ENCODE assay signal across 16 cellular contexts in the genomic region with DNA sequence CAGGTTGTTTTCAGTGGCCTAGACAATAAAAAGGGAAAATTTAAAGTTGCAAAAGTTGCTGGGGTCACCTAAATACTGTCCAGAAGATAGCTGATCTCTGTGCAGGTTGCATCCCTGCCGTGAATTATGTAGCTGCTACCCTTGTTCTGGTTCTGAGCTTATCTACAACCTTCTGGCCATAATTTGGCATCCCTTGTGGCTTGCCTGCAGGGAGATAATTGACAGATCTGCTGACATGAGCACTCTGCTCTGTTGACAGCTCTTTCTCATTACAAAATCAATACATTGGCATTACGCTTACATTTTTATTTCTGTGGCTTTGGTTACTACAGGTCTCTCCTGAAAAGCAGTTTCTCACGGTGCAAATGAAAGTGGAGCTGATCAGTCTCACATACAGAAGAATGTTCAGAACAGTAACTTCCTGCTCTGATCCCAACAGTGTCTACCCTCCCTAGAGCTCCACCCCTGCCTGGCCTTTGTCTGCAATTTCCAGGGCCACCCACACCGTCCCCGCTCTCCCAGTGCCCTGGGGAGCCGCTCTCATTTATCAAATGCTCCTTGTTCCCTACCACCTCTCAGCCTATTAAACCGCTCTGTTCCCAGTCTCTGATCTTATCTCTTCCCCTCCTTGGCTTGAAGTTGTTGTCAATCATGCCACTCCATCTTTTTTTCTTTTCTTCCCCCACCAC. TPM values are rescaled to one million over a fixed set of nuclear protein-coding genes. Genes with fewer than 3 reads are reported as not detected.
DNase-seq lines count a peak whose midpoint lies in the region; ATAC-seq and TF ChIP-seq lines count a peak whose summit lies in the region.
"Had no signal": no experiment of that assay in that cellular context is flagged by ENCODE, and none has a peak within 500 bp of the region (broad histone marks: within the 10 kb centered on the region; RNA-seq: fewer than 3 reads in every experiment).

No MANE protein-coding gene starts in this region.

- H3K14ac ChIP-seq in neuronal stem cell (ENCODE audit: low read length): no peak overlapping the region

- ATAC-seq in stimulated activated naive B cell treated with anti-CD40 and anti-IgM and Interleukin-4, amounts not matched to agents 10 μg/mL and 1 μg/mL and 100 μg/mL, for 72 hours (replicated peaks): no peak
- ATAC-seq in GM19395 (IDR thresholded peaks at IDR 0.05; ENCODE audit: unreplicated experiment) (no peak), HG03378 (IDR thresholded peaks at IDR 0.05; ENCODE audit: unreplicated experiment) (no peak)
- no peak for ATAC-seq in stimulated activated memory B cell treated with anti-CD40 and anti-IgM and Interleukin-4, amounts not matched to agents 10 μg/mL and 1 μg/mL and 100 μg/mL, for 72 hours
- ATAC-seq: effector memory CD8-positive, alpha-beta T cell; left lobe of liver had no signal

- H3K27ac Mint-ChIP-seq in stimulated activated naive B cell treated with anti-CD40 and anti-IgM and Interleukin-4, amounts not matched to agents 10 μg/mL and 1 μg/mL and 100 μg/mL, for 72 hours: no peak overlapping the region
- H3K27ac Mint-ChIP-seq in stimulated activated memory B cell treated with anti-CD40 and anti-IgM and Interleukin-4, amounts not matched to agents 10 μg/mL and 1 μg/mL and 100 μg/mL, for 72 hours: no peak overlapping the region
- H3K27ac Mint-ChIP-seq: activated naive CD8-positive, alpha-beta T cell; effector memory CD8-positive, alpha-beta T cell had no signal

- no peak overlapping the region for H2BK5ac ChIP-seq in neuronal stem cell (ENCODE audit: low read length)

- H3K36me3 ChIP-seq in cardiac muscle cell (no peaks in the 10 kb centered on the region), neuronal stem cell (replicated peaks in 1 of 2; ENCODE audit: control insufficient read depth in 2 of 2, insufficient read depth in 2 of 2, low read length in 2 of 2) (no peaks in the 10 kb centered on the region)
- H3K36me3 ChIP-seq: BLaER1, ovary, Peyer's patch had no signal

- DNase-seq in EH (ENCODE audit: low read depth) (peak; percentile 10), RPMI7951 (ENCODE audit: low read depth) (peak; percentile 83), cardiac muscle cell (ENCODE audit: low read depth in 1 of 2, low spot score in 1 of 2) (peak; percentile 35), neuronal stem cell (ENCODE audit: low spot score) (no peak)
- DNase-seq in stimulated activated naive B cell treated with anti-CD40 and anti-IgM and Interleukin-4, amounts not matched to agents 10 μg/mL and 1 μg/mL and 100 μg/mL, for 72 hours: no peak
- DNase-seq: effector memory CD8-positive, alpha-beta T cell; GF-D8; ovary; Peyer's patch had no signal

- H2BK12ac ChIP-seq in neuronal stem cell (ENCODE audit: low read length): no peak overlapping the region

- peaks cover 29 to 39% of the 10 kb centered on the region in 2 donors for H3K27me3 Mint-ChIP-seq in stimulated activated naive B cell treated with anti-CD40 and anti-IgM and Interleukin-4, amounts not matched to agents 10 μg/mL and 1 μg/mL and 100 μg/mL, for 72 hours
- peaks cover 10% of the 10 kb centered on the region for H3K27me3 Mint-ChIP-seq in stimulated activated memory B cell treated with anti-CD40 and anti-IgM and Interleukin-4, amounts not matched to agents 10 μg/mL and 1 μg/mL and 100 μg/mL, for 72 hours

- H2AK5ac ChIP-seq in neuronal stem cell (ENCODE audit: low read depth, low read length): no peak overlapping the region

- TF ChIP-seq CTCF in cardiac muscle cell (IDR thresholded peaks at IDR 0.05; ENCODE audit: low read depth, low read length): no peak

- no peak overlapping the region for H3K18ac ChIP-seq in neuronal stem cell (ENCODE audit: low read length)

- H2BK15ac ChIP-seq in neuronal stem cell (ENCODE audit: low read length): no peak overlapping the region

- H3K4me2 ChIP-seq in neuronal stem cell (ENCODE audit: insufficient read depth, low read length, poor library complexity, severe bottlenecking): no peak overlapping the region
- H3K4me2 ChIP-seq: BLaER1, KMS-11 had no signal

- H4K91ac ChIP-seq in neuronal stem cell (ENCODE audit: low read depth, low read length, poor library complexity): no peak overlapping the region

- H3K27me3 ChIP-seq in cardiac muscle cell: peaks cover 59% of the 10 kb centered on the region
- H3K27me3 ChIP-seq in neuronal stem cell (ENCODE audit: control insufficient read depth in 3 of 3, insufficient read depth in 3 of 3, low read depth in 1 of 3, low read length in 3 of 3): peaks cover 0 to 28% (median 0%) of the 10 kb centered on the region in 3 experiments
- H3K27me3 ChIP-seq: BLaER1, ovary, Peyer's patch had no signal

- H2BK120ac ChIP-seq in neuronal stem cell (ENCODE audit: low read depth, low read length): no peak overlapping the region

- H3K4ac ChIP-seq in neuronal stem cell (ENCODE audit: low read length): no peak overlapping the region

- H3K23ac ChIP-seq in neuronal stem cell (ENCODE audit: low read depth, low read length, poor library complexity): no peak overlapping the region

- H2AFZ ChIP-seq in neuronal stem cell (ENCODE audit: low read length): peak overlapping the region; percentile 62

- no peak overlapping the region for H3K4me3 Mint-ChIP-seq in stimulated activated naive B cell treated with anti-CD40 and anti-IgM and Interleukin-4, amounts not matched to agents 10 μg/mL and 1 μg/mL and 100 μg/mL, for 72 hours
- H3K4me3 Mint-ChIP-seq in stimulated activated memory B cell treated with anti-CD40 and anti-IgM and Interleukin-4, amounts not matched to agents 10 μg/mL and 1 μg/mL and 100 μg/mL, for 72 hours: no peak overlapping the region
- H3K4me3 Mint-ChIP-seq: activated naive CD8-positive, alpha-beta T cell; effector memory CD8-positive, alpha-beta T cell had no signal

- H3K27ac ChIP-seq in cardiac muscle cell (no peak overlapping the region), neuronal stem cell (replicated peaks; ENCODE audit: low read length) (no peak overlapping the region)
- H3K27ac ChIP-seq: BLaER1, KMS-11, ovary, Peyer's patch had no signal

- H3K4me1 ChIP-seq in cardiac muscle cell (ENCODE audit: low read depth) (peaks cover 9% of the 10 kb centered on the region), neuronal stem cell (ENCODE audit: control insufficient read depth in 2 of 2, insufficient read depth in 1 of 2, low read depth in 1 of 2, low read length in 2 of 2) (peaks cover 9 to 10% of the 10 kb centered on the region in 2 donors)
- H3K4me1 ChIP-seq: BLaER1, Peyer's patch had no signal

- no peaks in the 10 kb centered on the region for H3K79me1 ChIP-seq in neuronal stem cell (ENCODE audit: low read depth, low read length)

- no CpG with 5 or more reads among the region's 7 CpGs for WGBS in neuronal stem cell (ENCODE audit: extremely low coverage in 2 of 2, insufficient read length in 2 of 2, insufficient replicate concordance in 1 of 2), 2 donors

- peaks cover 0 to 1% of the 10 kb centered on the region in 2 donors for H3K4me1 Mint-ChIP-seq in stimulated activated naive B cell treated with anti-CD40 and anti-IgM and Interleukin-4, amounts not matched to agents 10 μg/mL and 1 μg/mL and 100 μg/mL, for 72 hours
- H3K4me1 Mint-ChIP-seq in stimulated activated memory B cell treated with anti-CD40 and anti-IgM and Interleukin-4, amounts not matched to agents 10 μg/mL and 1 μg/mL and 100 μg/mL, for 72 hours: no peaks in the 10 kb centered on the region

- H4K8ac ChIP-seq in neuronal stem cell (ENCODE audit: low read depth, low read length): no peak overlapping the region

- peaks cover 0 to 5% of the 10 kb centered on the region in 2 donors for H3K36me3 Mint-ChIP-seq in stimulated activated naive B cell treated with anti-CD40 and anti-IgM and Interleukin-4, amounts not matched to agents 10 μg/mL and 1 μg/mL and 100 μg/mL, for 72 hours
- H3K36me3 Mint-ChIP-seq in stimulated activated memory B cell treated with anti-CD40 and anti-IgM and Interleukin-4, amounts not matched to agents 10 μg/mL and 1 μg/mL and 100 μg/mL, for 72 hours: no peaks in the 10 kb centered on the region

- H3K9ac ChIP-seq in neuronal stem cell (ENCODE audit: low read depth, low read length, poor library complexity): no peak overlapping the region
- H3K9ac ChIP-seq: BLaER1, KMS-11 had no signal

- no peaks in the 10 kb centered on the region for H3K9me3 ChIP-seq in cardiac muscle cell (ENCODE audit: low read depth)
- H3K9me3 ChIP-seq in neuronal stem cell (replicated peaks in 1 of 2; ENCODE audit: control insufficient read depth in 2 of 2, insufficient read depth in 1 of 2, low read depth in 1 of 2, low read length in 2 of 2): peaks cover 2 to 7% of the 10 kb centered on the region in 2 donors
- H3K9me3 ChIP-seq: ovary, Peyer's patch had no signal

- peaks cover 5 to 11% of the 10 kb centered on the region in 2 donors for H3K9me3 Mint-ChIP-seq in stimulated activated naive B cell treated with anti-CD40 and anti-IgM and Interleukin-4, amounts not matched to agents 10 μg/mL and 1 μg/mL and 100 μg/mL, for 72 hours
- H3K9me3 Mint-ChIP-seq in stimulated activated memory B cell treated with anti-CD40 and anti-IgM and Interleukin-4, amounts not matched to agents 10 μg/mL and 1 μg/mL and 100 μg/mL, for 72 hours: peaks cover 5% of the 10 kb centered on the region
- H3K9me3 Mint-ChIP-seq: effector memory CD8-positive, alpha-beta T cell had no signal

- no peak overlapping the region for H3K4me3 ChIP-seq in cardiac muscle cell
- H3K4me3 ChIP-seq in neuronal stem cell (ENCODE audit: low read length in 2 of 2): no peak overlapping the region
- H3K4me3 ChIP-seq: BLaER1, ovary, Peyer's patch had no signal

RNA-seq across cellular contexts. Expression of gene HECTD2, which starts 29.1 kb away (rescaled TPM):
- total RNA-seq in RPMI7951 (2014; rRNA removed; shearing (Covaris generic)): 8.5 and 10.0 TPM in 2 replicates
- 6.5 and 6.7 TPM in 2 replicates for total RNA-seq in cardiac muscle cell
- 8.2 and 8.5 TPM in 2 replicates for polyA plus RNA-seq in cardiac muscle cell
- polyA plus RNA-seq in neuronal stem cell (2013, experiment 1 of 2): 22.7 TPM
- 23.8 TPM for polyA plus RNA-seq in neuronal stem cell (2013, experiment 2 of 2)

Comparison
In these comparisons a context has a peak if more than half of its experiments do, and no peak if none do; other contexts are left out.
1. DNase-seq: peak in EH (single experiment), RPMI7951 (single experiment) and cardiac muscle cell (2 of 2); none in neuronal stem cell (single experiment) and stimulated activated naive B cell treated with anti-CD40 and anti-IgM and Interleukin-4, amounts not matched to agents 10 μg/mL and 1 μg/mL and 100 μg/mL, for 72 hours (single experiment).